ENCODE assay signal across 9 cellular contexts in the genomic region with DNA sequence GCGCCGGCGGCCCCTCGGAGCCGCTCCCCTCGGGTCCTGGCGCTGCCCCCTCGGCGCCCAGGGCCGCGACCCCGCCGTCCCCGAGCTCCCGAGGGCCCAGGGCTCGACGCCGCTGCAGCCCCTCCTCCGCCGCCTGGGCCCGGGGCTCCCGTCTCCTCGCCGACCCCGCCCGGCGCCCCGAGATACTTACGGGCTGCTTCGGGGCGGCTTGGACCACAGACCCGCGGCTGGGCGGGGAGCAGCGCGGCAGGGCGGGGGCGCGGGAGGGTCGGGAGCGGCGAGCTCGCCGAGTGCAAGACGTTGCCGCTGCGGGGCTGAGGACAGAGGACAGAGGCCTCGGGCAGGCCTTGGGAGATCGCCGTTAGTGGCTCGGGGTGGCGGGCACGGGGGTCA. TPM values are rescaled to one million over a fixed set of nuclear protein-coding genes. Genes with fewer than 3 reads are reported as not detected.
DNase-seq lines count a peak whose midpoint lies in the region; ATAC-seq, FAIRE-seq and TF ChIP-seq lines count a peak whose summit lies in the region.
"Had no signal": no experiment of that assay in that cellular context is flagged by ENCODE, and none has a peak within 500 bp of the region (broad histone marks: within the 10 kb centered on the region; RNA-seq: fewer than 3 reads in every experiment).

No MANE protein-coding gene starts in this region.

- H3K9me3 ChIP-seq in kidney (ENCODE audit: control insufficient read depth in 1 of 2, low read length in 2 of 2) (no peaks in the 10 kb centered on the region), thoracic aorta (no peaks in the 10 kb centered on the region)

- H3K9me3 Mint-ChIP-seq in activated naive CD8-positive, alpha-beta T cell (ENCODE audit: low read depth): no peaks in the 10 kb centered on the region

- no peaks in the 10 kb centered on the region for H3K27me3 ChIP-seq in thoracic aorta (replicated peaks; ENCODE audit: insufficient read depth)

- H3K27me3 Mint-ChIP-seq in activated naive CD8-positive, alpha-beta T cell: no peaks in the 10 kb centered on the region

- in situ Hi-C loops in ACHN (cut with HindIII; ENCODE audit: low pct_ligation_motif_present, low pct_unique_long_range_greater_than_20kb, low sequenced_read_pairs): no loop called here

- ATAC-seq in HG02840 (IDR thresholded peaks at IDR 0.05; ENCODE audit: low FRiP score, unreplicated experiment) (peak; percentile 5), thoracic aorta (ENCODE audit: insufficient number of reproducible peaks, low FRiP score, low read depth) (peak; percentile 0)

- intact Hi-C loops in kidney (cut with DNase I): no loop called here

- no peak overlapping the region for H3K27ac Mint-ChIP-seq in activated naive CD8-positive, alpha-beta T cell

- H3K4me1 Mint-ChIP-seq in activated naive CD8-positive, alpha-beta T cell (ENCODE audit: low read depth): peaks cover 62% of the 10 kb centered on the region

- peak overlapping the region; percentile 98 to 99 for H3K9ac ChIP-seq in kidney (ENCODE audit: low read length in 2 of 2)

- TF ChIP-seq CTCF in kidney (IDR thresholded peaks at IDR 0.05; ENCODE audit: borderline replicate concordance, extremely low read depth, insufficient read depth) (no peak), thoracic aorta (IDR thresholded peaks at IDR 0.05) (no peak)

- H3K4me3 ChIP-seq in GM08714 (ENCODE audit: low read length): peak overlapping the region; percentile 95
- H3K4me3 ChIP-seq in kidney (ENCODE audit: low read length in 2 of 2): peak overlapping the region; percentile 99 to 100
- peak overlapping the region; percentile 88 for H3K4me3 ChIP-seq in thoracic aorta

- DNase-seq in kidney (no peak), thoracic aorta (ENCODE audit: low spot score) (no peak), NCI-H1417 treated with DMSO at 0.1 percent for 48 hours (lab: John Stamatoyannopoulos, UW) (no peak), NCI-H748 (lab: John Stamatoyannopoulos, UW; ENCODE audit: unreplicated experiment) (no peak), ACHN (no peak)

- peaks cover 8% of the 10 kb centered on the region for H3K36me3 Mint-ChIP-seq in activated naive CD8-positive, alpha-beta T cell

- peak overlapping the region; percentile 98 for H3K4me3 Mint-ChIP-seq in activated naive CD8-positive, alpha-beta T cell

- H3K4me1 ChIP-seq in kidney (ENCODE audit: control insufficient read depth in 1 of 2, insufficient read depth in 1 of 2, low read depth in 1 of 2, low read length in 2 of 2) (peaks cover 7 to 12% of the 10 kb centered on the region in 2 donors), thoracic aorta (ENCODE audit: control insufficient read depth in 1 of 2, low read depth in 2 of 2) (peaks cover 27 to 48% of the 10 kb centered on the region in 2 donors)

- H3K27ac ChIP-seq in kidney (ENCODE audit: low read depth in 2 of 2, low read length in 2 of 2) (peak overlapping the region; percentile 98 to 100), thoracic aorta (peak overlapping the region; percentile 96 to 97)

- no peak for FAIRE-seq in kidney (lab: Jason Lieb, UNC)

- peaks cover 16 to 23% of the 10 kb centered on the region in 2 donors for H3K36me3 ChIP-seq in kidney (ENCODE audit: control insufficient read depth in 1 of 2, insufficient read depth in 2 of 2, low read length in 2 of 2)
- H3K36me3 ChIP-seq in thoracic aorta: no peaks in the 10 kb centered on the region

RNA-seq across cellular contexts. Expression of gene TOB1, which starts 0.3 kb away (rescaled TPM):
- 141 TPM for total RNA-seq in kidney
- polyA plus RNA-seq in kidney (ENCODE audit: insufficient read depth, low read depth, low replicate concordance): 52.5 TPM
- 10 to 100 TPM; 19.8 to 24.3 TPM for total RNA-seq in thoracic aorta

RNA-seq across cellular contexts. Expression of gene WFIKKN2, which starts 30.5 kb away (rescaled TPM):
- total RNA-seq in kidney (0.09 TPM), thoracic aorta (under 1 TPM in 1 of 2 donors, not detected in 1; 0.14 TPM)
- not detected for polyA plus RNA-seq in kidney (ENCODE audit: insufficient read depth, low read depth, low replicate concordance)
- total RNA-seq: RPMI7951 had no signal
